In genomic region chr17:61144876-61145564, GRCh38 we compare ENCODE assay signal across 12 cellular contexts.
A peak's percentile ranks its signal among the peaks of the same experiment; 100 is the strongest.
DNase-seq lines count a peak whose midpoint lies in the region; ATAC-seq, FAIRE-seq and TF ChIP-seq lines count a peak whose summit lies in the region.
"Had no signal": no experiment of that assay in that cellular context is flagged by ENCODE, and none has a peak within 500 bp of the region (broad histone marks: within the 10 kb centered on the region; RNA-seq: fewer than 3 reads in every experiment).

No MANE protein-coding gene starts in this region.

- no peaks in the 10 kb centered on the region for H4K20me1 ChIP-seq in osteoblast (ENCODE audit: insufficient read depth, low read length)

- no peaks in the 10 kb centered on the region for H3K36me3 ChIP-seq in osteoblast (ENCODE audit: insufficient read depth, low read length)

- intact Hi-C loops in sciatic nerve (cut with DNase I) = no loop called here

- no peak overlapping the region for H3K4me3 ChIP-seq in fibroblast of villous mesenchyme (ENCODE audit: low read depth, low read length)
- H3K4me3 ChIP-seq in osteoblast (ENCODE audit: insufficient read depth, low read length) = no peak overlapping the region

- no peaks in the 10 kb centered on the region for H3K4me1 ChIP-seq in osteoblast (ENCODE audit: insufficient read depth, low read length)

- peak; percentile 66 for FAIRE-seq in GM12891 (lab: Jason Lieb, UNC)

- TF ChIP-seq CTCF in fibroblast of villous mesenchyme (IDR thresholded peaks at IDR 0.05; ENCODE audit: insufficient read depth, low read depth, low read length) (no peak), osteoblast (IDR thresholded peaks at IDR 0.05; ENCODE audit: extremely low read depth, low read depth, low read length) (no peak)

- H2AFZ ChIP-seq in osteoblast (ENCODE audit: low read length) = no peak overlapping the region

- no peak overlapping the region for H3K4me2 ChIP-seq in osteoblast (ENCODE audit: insufficient read depth, low read length)

- no peak for TF ChIP-seq POLR2A in GM12891 (IDR thresholded peaks at IDR 0.05; ENCODE audit: low read depth, low read length)

- no peak for DNase-seq in GM12891 (ENCODE audit: insufficient read length, low spot score)
- DNase-seq in SK-N-DZ (ENCODE audit: low spot score) = peak; percentile 100
- peak; percentile 75 for DNase-seq in fibroblast of villous mesenchyme (ENCODE audit: low read depth)
- no peak for DNase-seq in sciatic nerve (ENCODE audit: low spot score)
- DNase-seq in CD1c-positive myeloid dendritic cell (ENCODE audit: extremely low spot score) = no peak
- DNase-seq in osteoblast (ENCODE audit: insufficient read length, low spot score, missing footprints) = no peak
- DNase-seq: DMS153, NCI-H1417 treated with DMSO at 0.1 percent for 48 hours, NCI-H82, SW 1271 had no signal

- ATAC-seq in sciatic nerve = peak; percentile 48
- no peak for ATAC-seq in HG02571 (IDR thresholded peaks at IDR 0.05; ENCODE audit: unreplicated experiment)
- no peak for ATAC-seq in GM18519 (IDR thresholded peaks at IDR 0.05; ENCODE audit: low FRiP score, unreplicated experiment)

- no peaks in the 10 kb centered on the region for H3K27me3 ChIP-seq in osteoblast (ENCODE audit: insufficient read depth, low read length)

- H3K9me3 ChIP-seq in osteoblast (ENCODE audit: low read depth, low read length) = no peaks in the 10 kb centered on the region

- H3K27ac ChIP-seq in osteoblast (ENCODE audit: low read depth, low read length) = no peak overlapping the region

- H3K79me2 ChIP-seq in osteoblast (ENCODE audit: insufficient read depth, low read length) = no peaks in the 10 kb centered on the region

TF ChIP-seq in GM12891, 5 proteins besides CTCF, POLR2A, EP300 and RAD21:
- no peak for TF ChIP-seq PAX5 (IDR thresholded peaks at IDR 0.05; ENCODE audit: insufficient read depth, low read length, severe bottlenecking)
- TF ChIP-seq POU2F2 (IDR thresholded peaks at IDR 0.05; ENCODE audit: low read depth, low read length) = no peak
- TF ChIP-seq POLR2AphosphoS5 (IDR thresholded peaks at IDR 0.05; ENCODE audit: low read depth, low read length) = no peak
- no peak for TF ChIP-seq TAF1 (IDR thresholded peaks at IDR 0.05; ENCODE audit: low read depth, low read length)
- TF ChIP-seq SPI1 (IDR thresholded peaks at IDR 0.05; ENCODE audit: low read depth, low read length) = no peak

Comparison
In these comparisons a context has a peak if more than half of its experiments do, and no peak if none do; other contexts are left out.
1. DNase-seq: peak in SK-N-DZ (single experiment) and fibroblast of villous mesenchyme (single experiment); none in GM12891 (single experiment), sciatic nerve (single experiment), CD1c-positive myeloid dendritic cell (single experiment) and osteoblast (single experiment).